In genomic region chr12:75990189-75990912, GRCh38 we compare ENCODE assay signal across 12 cellular contexts.
"Had no signal": no experiment of that assay in that cellular context is flagged by ENCODE, and none has a peak within 500 bp of the region (broad histone marks: within the 10 kb centered on the region; RNA-seq: fewer than 3 reads in every experiment).

No MANE protein-coding gene starts in this region.

- H3K27ac ChIP-seq: gastroesophageal sphincter, spleen, testis had no signal

- ATAC-seq: activated naive CD8-positive, alpha-beta T cell treated with anti-CD3 and anti-CD28 coated beads, Interleukin-2, amount 50 U/mL, for 24 hours; activated T-helper 17 cell treated with anti-CD3 and anti-CD28 coated beads, Interleukin-2, amount 50 U/mL, for 72 hours; gastroesophageal sphincter; sciatic nerve; stimulated activated naive CD8-positive, alpha-beta T cell treated with anti-CD3 and anti-CD28 coated beads, Interleukin-15, amount 100 ng/mL, for 72 hours had no signal

- H3K4me1 ChIP-seq: spleen, testis had no signal

- DNase-seq: activated CD4-positive, alpha-beta T cell treated with anti-CD3 and anti-CD28 coated beads, Interleukin-2, amount 50 U/mL, for 48 hours; activated naive CD4-positive, alpha-beta T cell treated with anti-CD3 and anti-CD28 coated beads for 36 hours; activated naive CD8-positive, alpha-beta T cell treated with anti-CD3 and anti-CD28 coated beads, Interleukin-2, amount 50 U/mL, for 24 hours; kidney; spleen; stimulated activated naive CD8-positive, alpha-beta T cell treated with anti-CD3 and anti-CD28 coated beads, Interleukin-15, amount 100 ng/mL, for 72 hours; T-helper 1 cell; T1000; testis had no signal

- H3K36me3 ChIP-seq: gastroesophageal sphincter, spleen had no signal

- H3K9me3 ChIP-seq: gastroesophageal sphincter, testis had no signal

- H3K4me3 ChIP-seq: gastroesophageal sphincter, spleen, testis had no signal

- H3K27me3 ChIP-seq: gastroesophageal sphincter, testis had no signal
